Comparison of ENCODE assay signal across 1 cellular context in the genomic region with DNA sequence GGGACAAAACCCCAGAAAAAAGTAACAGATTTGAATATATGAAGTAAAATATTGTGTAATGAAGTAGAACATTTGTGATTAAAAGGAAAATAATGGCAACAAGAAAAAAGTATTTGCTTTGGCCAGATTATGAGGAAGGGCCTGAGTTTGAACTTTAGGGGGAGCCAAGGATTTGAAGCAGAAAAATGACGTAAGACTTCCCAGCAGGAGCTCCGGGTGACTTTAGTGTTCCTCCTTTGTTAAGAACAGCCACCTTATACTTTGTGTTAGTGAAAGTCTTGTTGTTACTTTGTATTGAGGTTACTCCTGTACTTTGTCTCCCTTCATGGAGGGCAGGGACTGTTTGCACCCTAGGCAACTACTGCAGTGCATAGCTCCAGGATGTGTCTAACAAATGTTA.
TF ChIP-seq lines count a peak whose summit lies in the region.

No MANE protein-coding gene starts in this region.

TF ChIP-seq in endothelial cell of umbilical vein, 7 proteins besides CTCF, POLR2A, EP300 and RAD21:
- TF ChIP-seq EZH2 (IDR thresholded peaks at IDR 0.05; ENCODE audit: borderline replicate concordance, low read depth, low read length, severe bottlenecking): no peak
- TF ChIP-seq POLR2AphosphoS5 (IDR thresholded peaks at IDR 0.05; ENCODE audit: insufficient read depth, low read depth, low read length): no peak
